ENCODE assay signal across 1 cellular context in genomic region chr7:6637544-6638229, GRCh38.
TF ChIP-seq lines count a peak whose summit lies in the region.

No MANE protein-coding gene starts in this region.

TF ChIP-seq in H1, 55 proteins besides CTCF, POLR2A, EP300 and RAD21:
- TF ChIP-seq BRCA1 (IDR thresholded peaks at IDR 0.05; ENCODE audit: low read depth, low read length) (no peak), EGR1 (IDR thresholded peaks at IDR 0.05; ENCODE audit: borderline replicate concordance, low read depth, low read length) (peak; percentile 45; the same call in 1 of the 2 replicates), MAX (IDR thresholded peaks at IDR 0.05) (0 out of 2 replicates have a peak, but pooled peaks have one; percentile 21)
